8 cellular contexts compared by ENCODE assay signal in the genomic region with DNA sequence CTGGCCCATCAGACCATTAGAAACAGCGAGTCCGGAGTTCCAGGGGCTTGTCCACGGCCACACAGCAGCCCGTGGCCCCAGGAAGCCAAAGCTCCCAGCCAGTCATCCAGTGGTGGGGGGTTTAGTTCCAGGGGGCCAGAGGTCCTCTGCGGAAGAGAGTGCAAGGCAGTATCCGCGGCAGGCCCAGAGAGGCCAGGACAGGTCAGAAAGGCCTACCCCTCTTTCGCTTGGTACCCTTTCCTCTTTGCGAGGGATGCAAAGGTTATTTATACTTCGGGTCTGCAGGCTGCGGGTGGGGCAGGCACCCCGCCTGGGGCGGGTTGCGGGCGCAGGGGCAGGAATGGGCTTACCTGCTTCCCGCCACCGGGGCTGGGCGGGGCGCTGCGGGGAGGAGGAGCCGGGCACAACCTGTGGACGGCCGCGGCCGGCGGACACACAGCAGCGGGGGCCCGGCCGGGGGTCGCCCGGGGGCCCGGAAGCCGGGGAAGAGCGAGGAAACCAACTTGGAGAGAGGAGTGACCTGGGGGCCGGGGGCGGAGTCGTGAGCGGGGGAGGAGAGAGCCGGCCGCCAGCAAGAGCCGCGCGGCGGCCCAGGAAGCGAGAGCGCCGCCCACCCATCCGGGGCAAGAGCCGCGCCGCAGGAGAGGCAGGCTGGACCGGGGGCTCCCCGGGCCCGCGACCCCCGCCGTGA. TPM values are rescaled to one million over a fixed set of nuclear protein-coding genes. Genes with fewer than 3 reads are reported as not detected.
DNase-seq lines count a peak whose midpoint lies in the region; ATAC-seq and TF ChIP-seq lines count a peak whose summit lies in the region.

A gene with protein sequence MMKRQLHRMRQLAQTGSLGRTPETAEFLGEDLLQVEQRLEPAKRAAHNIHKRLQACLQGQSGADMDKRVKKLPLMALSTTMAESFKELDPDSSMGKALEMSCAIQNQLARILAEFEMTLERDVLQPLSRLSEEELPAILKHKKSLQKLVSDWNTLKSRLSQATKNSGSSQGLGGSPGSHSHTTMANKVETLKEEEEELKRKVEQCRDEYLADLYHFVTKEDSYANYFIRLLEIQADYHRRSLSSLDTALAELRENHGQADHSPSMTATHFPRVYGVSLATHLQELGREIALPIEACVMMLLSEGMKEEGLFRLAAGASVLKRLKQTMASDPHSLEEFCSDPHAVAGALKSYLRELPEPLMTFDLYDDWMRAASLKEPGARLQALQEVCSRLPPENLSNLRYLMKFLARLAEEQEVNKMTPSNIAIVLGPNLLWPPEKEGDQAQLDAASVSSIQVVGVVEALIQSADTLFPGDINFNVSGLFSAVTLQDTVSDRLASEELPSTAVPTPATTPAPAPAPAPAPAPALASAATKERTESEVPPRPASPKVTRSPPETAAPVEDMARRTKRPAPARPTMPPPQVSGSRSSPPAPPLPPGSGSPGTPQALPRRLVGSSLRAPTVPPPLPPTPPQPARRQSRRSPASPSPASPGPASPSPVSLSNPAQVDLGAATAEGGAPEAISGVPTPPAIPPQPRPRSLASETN (plus strand): TSS at position 600 of the 691 bp plus-strand sequence. CDS start 119 bp downstream, outside the sequence.

- POLR2A ChIA-PET in activated CD4-positive, alpha-beta memory T cell treated with anti-CD3 and anti-CD28 coated beads, Interleukin-2, amount 10 ng/mL, durations not matched to agents 7 days and 5 days (lab: Charles Lee): interaction anchor here (0.9 to 13.1 kb wide), 13 partner anchors 9 to 397 kb away, joined by 3 to 126 read pairs (median 5); a partner anchor contains a TSS

- no peaks in the 10 kb centered on the region for H3K9me3 Mint-ChIP-seq in activated CD4-positive, alpha-beta memory T cell treated with anti-CD3 and anti-CD28 coated beads, Interleukin-2, amount 10 ng/mL, durations not matched to agents 7 days and 5 days
- H3K9me3 Mint-ChIP-seq in naive B cell: no peaks in the 10 kb centered on the region

- no peaks in the 10 kb centered on the region for H3K36me3 ChIP-seq in urinary bladder (ENCODE audit: insufficient read depth)

- no peaks in the 10 kb centered on the region for H3K4me1 ChIP-seq in urinary bladder (ENCODE audit: insufficient read depth)

- peak within 1 kb of the TSS; percentile 81 for H3K27ac ChIP-seq in urinary bladder (ENCODE audit: low read depth)

- no peak for TF ChIP-seq CTCF in epithelial cell of esophagus (IDR thresholded peaks at IDR 0.05; ENCODE audit: insufficient read depth, low read depth, low read length, missing control alignments)

- H3K36me3 Mint-ChIP-seq in activated CD4-positive, alpha-beta memory T cell treated with anti-CD3 and anti-CD28 coated beads, Interleukin-2, amount 10 ng/mL, durations not matched to agents 7 days and 5 days (ENCODE audit: low read depth): peaks cover 41% of the 10 kb centered on the region
- no peaks in the 10 kb centered on the region for H3K36me3 Mint-ChIP-seq in naive B cell

- DNase-seq in GDM1 (lab: John Stamatoyannopoulos, UW): peak; percentile 39
- peak; percentile 57 to 58 for DNase-seq in Kasumi-1 (lab: John Stamatoyannopoulos, UW)
- peak; percentile 71 for DNase-seq in activated CD4-positive, alpha-beta memory T cell treated with anti-CD3 and anti-CD28 coated beads, Interleukin-2, amount 10 ng/mL, durations not matched to agents 7 days and 5 days
- DNase-seq in epithelial cell of esophagus (ENCODE audit: low read depth): peak; percentile 49
- peak; percentile 50 for DNase-seq in naive B cell

- H3K27ac Mint-ChIP-seq in activated CD4-positive, alpha-beta memory T cell treated with anti-CD3 and anti-CD28 coated beads, Interleukin-2, amount 10 ng/mL, durations not matched to agents 7 days and 5 days: peak within 1 kb of the TSS; percentile 97
- H3K27ac Mint-ChIP-seq in naive B cell: peak within 1 kb of the TSS; percentile 53 to 98 (median 96)

- WGBS in urinary bladder: 5% methylated on average over 57 of the region's 57 CpGs

- ATAC-seq in naive B cell (ENCODE audit: low read depth in 2 of 2): peak; percentile 43 to 48
- ATAC-seq in GM18517 (IDR thresholded peaks at IDR 0.05; ENCODE audit: unreplicated experiment): no peak
- ATAC-seq in HG03108 (IDR thresholded peaks at IDR 0.05; ENCODE audit: unreplicated experiment): no peak

- no peaks in the 10 kb centered on the region for H3K27me3 Mint-ChIP-seq in activated CD4-positive, alpha-beta memory T cell treated with anti-CD3 and anti-CD28 coated beads, Interleukin-2, amount 10 ng/mL, durations not matched to agents 7 days and 5 days
- H3K27me3 Mint-ChIP-seq in naive B cell: no peaks in the 10 kb centered on the region

- peak within 1 kb of the TSS; percentile 92 for H3K4me3 Mint-ChIP-seq in activated CD4-positive, alpha-beta memory T cell treated with anti-CD3 and anti-CD28 coated beads, Interleukin-2, amount 10 ng/mL, durations not matched to agents 7 days and 5 days
- H3K4me3 Mint-ChIP-seq in naive B cell: peak within 1 kb of the TSS; percentile 91 to 99 (median 94)

- peaks cover 78% of the 10 kb centered on the region for H3K4me1 Mint-ChIP-seq in activated CD4-positive, alpha-beta memory T cell treated with anti-CD3 and anti-CD28 coated beads, Interleukin-2, amount 10 ng/mL, durations not matched to agents 7 days and 5 days
- H3K4me1 Mint-ChIP-seq in naive B cell: peaks cover 40 to 64% (median 63%) of the 10 kb centered on the region in 3 donors

- CTCF ChIA-PET in activated CD4-positive, alpha-beta memory T cell treated with anti-CD3 and anti-CD28 coated beads, Interleukin-2, amount 10 ng/mL, durations not matched to agents 7 days and 5 days (lab: Charles Lee): interaction anchor here (1.1 to 16.0 kb wide), 4 partner anchors 8 to 41 kb away, joined by 4 to 301 read pairs (median 56); a partner anchor contains a TSS

- H3K4me3 ChIP-seq in epithelial cell of esophagus (ENCODE audit: low read length) (peak within 1 kb of the TSS; percentile 95), urinary bladder (ENCODE audit: low read depth, low read length) (peak within 1 kb of the TSS; percentile 67)

RNA-seq across cellular contexts. Expression of the gene that starts here (rescaled TPM):
- 100 to 1,000 TPM; 161 to 162 TPM for total RNA-seq in activated CD4-positive, alpha-beta memory T cell treated with anti-CD3 and anti-CD28 coated beads, Interleukin-2, amount 10 ng/mL, durations not matched to agents 7 days and 5 days
- 1 to 10 TPM; 2.7 to 8.0 (median 3.2) TPM for polyA plus RNA-seq in naive B cell (ENCODE audit: low read depth in 6 of 6)
- total RNA-seq in urinary bladder: 10.9 TPM
- polyA plus RNA-seq in urinary bladder: 11.3 TPM

Comparison
In these comparisons a context has a peak if more than half of its experiments do, and no peak if none do; other contexts are left out.
1. RNA of the gene that starts here (total RNA-seq): 161 to 162 TPM in activated CD4-positive, alpha-beta memory T cell treated with anti-CD3 and anti-CD28 coated beads, Interleukin-2, amount 10 ng/mL, durations not matched to agents 7 days and 5 days; 10.9 TPM in urinary bladder (single experiment); every median in the first group is over 10 times any median in the second.
2. ATAC-seq: peak in naive B cell (2 of 2); none in GM18517 (single experiment) and HG03108 (single experiment).
3. Peak in every context shown above with its lines, with median percentiles within 50 percentile points of each other: DNase-seq.